ENCODE assay signal across 8 cellular contexts in genomic region chr11:18705651-18706281, GRCh38. TPM values are rescaled to one million over a fixed set of nuclear protein-coding genes. Genes with fewer than 3 reads are reported as not detected.
A peak's percentile ranks its signal among the peaks of the same experiment; 100 is the strongest.
DNase-seq lines count a peak whose midpoint lies in the region; ATAC-seq and TF ChIP-seq lines count a peak whose summit lies in the region.

No MANE protein-coding gene starts in this region.

- H3K4me3 ChIP-seq in HUES64 (ENCODE audit: low read length) (peak overlapping the region; percentile 46), prostate gland (peak overlapping the region; percentile 35 to 39)

- H3K4me1 ChIP-seq in HUES64 (ENCODE audit: insufficient read depth, low read length) (no peaks in the 10 kb centered on the region), prostate gland (replicated peaks) (peaks cover 7% of the 10 kb centered on the region)

- 95% methylated on average over 46 of the region's 46 CpGs for WGBS in HUES64
- WGBS in prostate gland: under 1% methylated on average over 46 of the region's 46 CpGs

- H3K9ac ChIP-seq in HUES64 (ENCODE audit: low read depth, low read length): 0 out of 2 replicates have a peak overlapping the region, but pooled peaks have one; percentile 21

- H3K27me3 ChIP-seq in HUES64 (ENCODE audit: insufficient read depth, low read length) (peaks cover 33% of the 10 kb centered on the region), prostate gland (replicated peaks; ENCODE audit: insufficient read depth) (no peaks in the 10 kb centered on the region)

- no peak for DNase-seq in activated T-cell treated with anti-CD3 and anti-CD28 coated beads, Interleukin-2, amount 50 U/mL, for 4 hours
- peak; percentile 38 for DNase-seq in germinal center (ENCODE audit: low spot score)
- DNase-seq in prostate gland (ENCODE audit: low spot score): no peak
- no peak for DNase-seq in cerebellum (ENCODE audit: low spot score)
- DNase-seq in epidermal melanocyte (ENCODE audit: insufficient read length, low spot score): no peak

- H3K9me3 Mint-ChIP-seq in activated T-cell treated with anti-CD3 and anti-CD28 coated beads, Interleukin-2, amount 50 U/mL, for 4 hours: no peaks in the 10 kb centered on the region

- H3K4me3 Mint-ChIP-seq in activated T-cell treated with anti-CD3 and anti-CD28 coated beads, Interleukin-2, amount 50 U/mL, for 4 hours: peak overlapping the region; percentile 58

- TF ChIP-seq POLR2A in prostate gland (IDR thresholded peaks at IDR 0.05): no peak

- H3K36me3 ChIP-seq in HUES64 (ENCODE audit: insufficient read depth, low read length) (no peaks in the 10 kb centered on the region), prostate gland (no peaks in the 10 kb centered on the region)

- peaks cover 25% of the 10 kb centered on the region for H3K4me1 Mint-ChIP-seq in activated T-cell treated with anti-CD3 and anti-CD28 coated beads, Interleukin-2, amount 50 U/mL, for 4 hours (ENCODE audit: low read depth)

- no peaks in the 10 kb centered on the region for H3K9me3 ChIP-seq in HUES64 (ENCODE audit: insufficient read depth, low read depth, low read length)
- H3K9me3 ChIP-seq in prostate gland: no peaks in the 10 kb centered on the region

- TF ChIP-seq CTCF in prostate gland (IDR thresholded peaks at IDR 0.05): no peak

- H3K36me3 Mint-ChIP-seq in activated T-cell treated with anti-CD3 and anti-CD28 coated beads, Interleukin-2, amount 50 U/mL, for 4 hours (ENCODE audit: insufficient read depth): no peaks in the 10 kb centered on the region

- intact Hi-C loops in prostate gland (cut with DNase I): no loop called here

- ATAC-seq in activated T-cell treated with anti-CD3 and anti-CD28 coated beads, Interleukin-2, amount 50 U/mL, for 4 hours: peak; percentile 51 to 60
- ATAC-seq in HG03442 (IDR thresholded peaks at IDR 0.05; ENCODE audit: unreplicated experiment): no peak
- no peak for ATAC-seq in GM21390 (IDR thresholded peaks at IDR 0.05; ENCODE audit: unreplicated experiment)

- H3K27ac ChIP-seq in HUES64 (ENCODE audit: low read depth, low read length) (no peak overlapping the region), prostate gland (peak overlapping the region; percentile 60 to 77)

- H3K27me3 Mint-ChIP-seq in activated T-cell treated with anti-CD3 and anti-CD28 coated beads, Interleukin-2, amount 50 U/mL, for 4 hours (ENCODE audit: low read depth): peaks cover 4% of the 10 kb centered on the region

RNA-seq across cellular contexts. Expression of gene TMEM86A, which starts 7.2 kb away (rescaled TPM):
- polyA plus RNA-seq in HUES64 (2013, experiment 1 of 2): 0.70 TPM
- polyA plus RNA-seq in HUES64 (2013, experiment 2 of 2): 0.76 TPM
- total RNA-seq in activated T-cell treated with anti-CD3 and anti-CD28 coated beads, Interleukin-2, amount 50 U/mL, for 4 hours: under 1 TPM; 0.13 to 0.38 (median 0.18) TPM
- total RNA-seq in prostate gland: 1 to 10 TPM; 3.2 to 6.5 TPM
- total RNA-seq in cerebellum: 4.6 TPM

RNA-seq across cellular contexts. Expression of gene IGSF22, which starts 20.2 kb away (rescaled TPM):
- not detected for polyA plus RNA-seq in HUES64 (2013, experiment 1 of 2)
- polyA plus RNA-seq in HUES64 (2013, experiment 2 of 2): not detected
- under 1 TPM; 0.16 to 0.60 (median 0.53) TPM for total RNA-seq in activated T-cell treated with anti-CD3 and anti-CD28 coated beads, Interleukin-2, amount 50 U/mL, for 4 hours
- total RNA-seq in prostate gland (1 to 10 TPM in 1 of 2 donors, under 1 TPM in 1; 0.82 to 1.1 TPM), cerebellum (0.45 TPM)

Comparison
In these comparisons a context has a peak if more than half of its experiments do, and no peak if none do; other contexts are left out.
1. ATAC-seq: peak in activated T-cell treated with anti-CD3 and anti-CD28 coated beads, Interleukin-2, amount 50 U/mL, for 4 hours (2 of 2); none in HG03442 (single experiment) and GM21390 (single experiment).